ENCODE assay signal across 12 cellular contexts in the genomic region with DNA sequence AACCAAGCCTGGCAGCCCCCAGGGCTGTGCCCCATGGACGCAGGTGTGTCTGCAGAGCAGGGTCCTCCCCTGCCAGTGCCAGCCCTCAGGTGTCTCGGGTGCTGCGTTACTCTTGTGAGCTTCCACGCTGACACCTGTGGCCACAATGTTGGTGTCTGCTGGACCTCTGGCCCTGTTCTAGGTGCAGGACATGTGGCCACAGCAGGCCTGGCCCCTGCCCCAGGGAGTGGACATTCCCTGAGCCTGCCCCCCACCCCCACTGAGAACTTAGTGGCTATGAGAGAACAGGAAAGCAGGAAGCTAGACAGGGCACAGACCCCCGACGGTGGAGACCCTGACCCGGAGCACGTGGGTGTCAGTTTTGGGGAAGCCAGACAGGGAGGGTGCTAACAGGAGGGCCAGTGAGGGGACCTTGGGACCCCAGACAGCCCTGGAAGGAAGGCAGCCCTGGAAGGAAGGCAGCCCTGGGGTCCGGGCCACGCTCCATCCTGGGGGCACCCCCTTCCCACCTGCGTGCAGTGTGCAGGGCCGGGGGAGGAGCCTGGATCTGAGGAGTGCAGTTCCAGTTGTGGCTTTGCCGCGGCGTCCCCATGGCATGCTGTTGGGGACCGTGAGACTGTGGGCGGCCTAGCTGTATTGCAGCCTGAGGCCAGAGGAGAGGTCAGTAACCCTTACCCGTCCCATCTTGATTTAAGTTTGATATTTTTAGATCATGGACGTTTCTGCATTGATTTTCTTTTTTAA. TPM values are rescaled to one million over a fixed set of nuclear protein-coding genes. Genes with fewer than 3 reads are reported as not detected.
DNase-seq lines count a peak whose midpoint lies in the region; ATAC-seq and TF ChIP-seq lines count a peak whose summit lies in the region.
"Had no signal": no experiment of that assay in that cellular context is flagged by ENCODE, and none has a peak within 500 bp of the region (broad histone marks: within the 10 kb centered on the region; RNA-seq: fewer than 3 reads in every experiment).

No MANE protein-coding gene starts in this region.

- WGBS in heart left ventricle, 4 donors: 41 to 58% (median 44%) methylated on average over 15 to 19 of the region's 19 CpGs
- 91 to 94% methylated on average over 6 to 19 of the region's 19 CpGs for WGBS in endodermal cell (ENCODE audit: insufficient coverage in 1 of 2, insufficient read length in 1 of 2), 2 experiments
- 65% methylated on average over 19 of the region's 19 CpGs for WGBS in urinary bladder

- no peaks in the 10 kb centered on the region for H3K9me3 Mint-ChIP-seq in endodermal cell
- no peaks in the 10 kb centered on the region for H3K9me3 Mint-ChIP-seq in osteocyte (ENCODE audit: unreplicated experiment)
- no peaks in the 10 kb centered on the region for H3K9me3 Mint-ChIP-seq in stimulated activated memory B cell treated with anti-CD40 and anti-IgM and Interleukin-4, amounts not matched to agents 10 μg/mL and 1 μg/mL and 100 μg/mL, for 72 hours
- H3K9me3 Mint-ChIP-seq: activated T-helper 1 cell treated with anti-CD3 and anti-CD28 coated beads, Interleukin-12 subunit alpha, Interleukin-12 subunit beta, Interleukin-2, Interleukin-4 antibody, amounts not matched to agents 30 ng/mL and 10 ng/mL and 1 ng/mL, durations not matched to agents 14 hours and 24 hours and 36 hours had no signal

- H3K4me1 ChIP-seq in heart left ventricle (peaks cover 35 to 99% (median 94%) of the 10 kb centered on the region in 12 donors), endodermal cell (ENCODE audit: control insufficient read depth, insufficient read depth, low read length) (no peaks in the 10 kb centered on the region), urinary bladder (ENCODE audit: insufficient read depth) (peaks cover 2% of the 10 kb centered on the region)

- H3K27ac ChIP-seq in heart left ventricle (peak overlapping the region; percentile 70 to 88 (median 83)), endodermal cell (ENCODE audit: low read depth, low read length) (peak overlapping the region; percentile 24), urinary bladder (ENCODE audit: low read depth) (peak overlapping the region; percentile 46)

- no peaks in the 10 kb centered on the region for H3K36me3 Mint-ChIP-seq in endodermal cell (ENCODE audit: low read depth)
- H3K36me3 Mint-ChIP-seq in osteocyte (ENCODE audit: unreplicated experiment): peaks cover 18% of the 10 kb centered on the region
- no peaks in the 10 kb centered on the region for H3K36me3 Mint-ChIP-seq in stimulated activated memory B cell treated with anti-CD40 and anti-IgM and Interleukin-4, amounts not matched to agents 10 μg/mL and 1 μg/mL and 100 μg/mL, for 72 hours

- no peak for DNase-seq in heart left ventricle
- DNase-seq in Right ventricle myocardium superior: no peak
- no peak for DNase-seq in endodermal cell
- DNase-seq in osteocyte (ENCODE audit: extremely low spot score, unreplicated experiment): no peak
- no peak for DNase-seq in NCI-H2196 treated with DMSO at 0.1 percent for 48 hours (lab: John Stamatoyannopoulos, UW; ENCODE audit: unreplicated experiment)
- DNase-seq: cerebellar nuclear complex, NCI-H187 treated with DMSO at 0.1 percent for 48 hours, PC-3 had no signal

- peaks cover 4% of the 10 kb centered on the region for H3K4me1 Mint-ChIP-seq in endodermal cell
- peaks cover 65% of the 10 kb centered on the region for H3K4me1 Mint-ChIP-seq in osteocyte (ENCODE audit: unreplicated experiment)
- H3K4me1 Mint-ChIP-seq in stimulated activated memory B cell treated with anti-CD40 and anti-IgM and Interleukin-4, amounts not matched to agents 10 μg/mL and 1 μg/mL and 100 μg/mL, for 72 hours: no peaks in the 10 kb centered on the region

- TF ChIP-seq CTCF in heart left ventricle (IDR thresholded peaks at IDR 0.05): no peak
- TF ChIP-seq CTCF in endodermal cell (conservative IDR thresholded peaks at IDR 0.05): no peak
- no peak for TF ChIP-seq CTCF in osteocyte (IDR thresholded peaks at IDR 0.05)

- H3K9me3 ChIP-seq in heart left ventricle: no peaks in the 10 kb centered on the region
- no peaks in the 10 kb centered on the region for H3K9me3 ChIP-seq in endodermal cell (ENCODE audit: control insufficient read depth, low read length)

- no peak for TF ChIP-seq POLR2A in heart left ventricle (IDR thresholded peaks at IDR 0.05)

- ATAC-seq in heart left ventricle (no peak), Right ventricle myocardium superior (ENCODE audit: poor library complexity) (no peak), GM19455 (IDR thresholded peaks at IDR 0.05; ENCODE audit: unreplicated experiment) (no peak)
- ATAC-seq in stimulated activated memory B cell treated with anti-CD40 and anti-IgM and Interleukin-4, amounts not matched to agents 10 μg/mL and 1 μg/mL and 100 μg/mL, for 72 hours: no peak
- ATAC-seq: PC-3 had no signal

- H3K27me3 Mint-ChIP-seq in endodermal cell (ENCODE audit: insufficient read depth) (no peaks in the 10 kb centered on the region), osteocyte (ENCODE audit: unreplicated experiment) (no peaks in the 10 kb centered on the region)
- no peaks in the 10 kb centered on the region for H3K27me3 Mint-ChIP-seq in stimulated activated memory B cell treated with anti-CD40 and anti-IgM and Interleukin-4, amounts not matched to agents 10 μg/mL and 1 μg/mL and 100 μg/mL, for 72 hours

- peak overlapping the region in 1 of 12 donors; percentile 1 for H3K4me3 ChIP-seq in heart left ventricle
- H3K4me3 ChIP-seq in endodermal cell (ENCODE audit: low read length): no peak overlapping the region
- no peak overlapping the region for H3K4me3 ChIP-seq in urinary bladder (ENCODE audit: low read depth, low read length)

- H3K27me3 ChIP-seq in heart left ventricle (no peaks in the 10 kb centered on the region), endodermal cell (ENCODE audit: control insufficient read depth, insufficient read depth, low read length, poor library complexity, severe bottlenecking) (no peaks in the 10 kb centered on the region)

- H3K27ac Mint-ChIP-seq in endodermal cell: no peak overlapping the region
- H3K27ac Mint-ChIP-seq in osteocyte (ENCODE audit: unreplicated experiment): peak overlapping the region; percentile 88
- H3K27ac Mint-ChIP-seq in stimulated activated memory B cell treated with anti-CD40 and anti-IgM and Interleukin-4, amounts not matched to agents 10 μg/mL and 1 μg/mL and 100 μg/mL, for 72 hours: no peak overlapping the region
- H3K27ac Mint-ChIP-seq: activated T-helper 1 cell treated with anti-CD3 and anti-CD28 coated beads, Interleukin-12 subunit alpha, Interleukin-12 subunit beta, Interleukin-2, Interleukin-4 antibody, amounts not matched to agents 30 ng/mL and 10 ng/mL and 1 ng/mL, durations not matched to agents 14 hours and 24 hours and 36 hours had no signal

- no peak overlapping the region for H3K9ac ChIP-seq in endodermal cell (ENCODE audit: extremely low read depth, low read length, poor library complexity, severe bottlenecking)

- intact Hi-C loops in heart left ventricle (cut with DNase I) (loop anchor here in 3 of 10 donors (2.0 to 5.0 kb wide), 3 partner anchors 16 to 34 kb away; no protein-coding TSS in a partner anchor), Right ventricle myocardium superior (cut with DNase I) (no loop called here)

- no peak overlapping the region for H3K4me3 Mint-ChIP-seq in endodermal cell
- no peak overlapping the region for H3K4me3 Mint-ChIP-seq in osteocyte (ENCODE audit: unreplicated experiment)
- H3K4me3 Mint-ChIP-seq in stimulated activated memory B cell treated with anti-CD40 and anti-IgM and Interleukin-4, amounts not matched to agents 10 μg/mL and 1 μg/mL and 100 μg/mL, for 72 hours: no peak overlapping the region
- H3K4me3 Mint-ChIP-seq: activated T-helper 1 cell treated with anti-CD3 and anti-CD28 coated beads, Interleukin-12 subunit alpha, Interleukin-12 subunit beta, Interleukin-2, Interleukin-4 antibody, amounts not matched to agents 30 ng/mL and 10 ng/mL and 1 ng/mL, durations not matched to agents 14 hours and 24 hours and 36 hours had no signal

- H3K36me3 ChIP-seq in heart left ventricle: peaks cover 0 to 83% (median 59%) of the 10 kb centered on the region in 9 donors
- H3K36me3 ChIP-seq in endodermal cell (ENCODE audit: control insufficient read depth, insufficient read depth, low read length): no peaks in the 10 kb centered on the region
- H3K36me3 ChIP-seq in urinary bladder (ENCODE audit: insufficient read depth): no peaks in the 10 kb centered on the region

RNA-seq across cellular contexts. Expression of a gene that starts 43.9 kb away (rescaled TPM):
- total RNA-seq in heart left ventricle (10 to 100 TPM; 51.0 to 96.4 (median 83.6) TPM), Right ventricle myocardium superior (66.1 TPM), endodermal cell (10 to 100 TPM; 15.4 to 18.6 TPM), osteocyte (21.8 and 21.9 TPM in 2 replicates), urinary bladder (22.8 TPM)
- polyA plus RNA-seq in heart left ventricle (10 to 100 TPM; 21.1 to 60.9 TPM), urinary bladder (12.5 TPM)
- polyA plus RNA-seq in endodermal cell (2013, experiment 1 of 2): 5.9 TPM
- 5.1 TPM for polyA plus RNA-seq in endodermal cell (2013, experiment 2 of 2)

Comparison
In these comparisons a context has a peak if more than half of its experiments do, and no peak if none do; other contexts are left out.
1. H3K27ac ChIP-seq: peak in every context shown above with its lines; median percentile 83 in heart left ventricle; 46 in urinary bladder; 24 in endodermal cell.